Comparison of ENCODE assay signal across 33 cellular contexts in the genomic region with DNA sequence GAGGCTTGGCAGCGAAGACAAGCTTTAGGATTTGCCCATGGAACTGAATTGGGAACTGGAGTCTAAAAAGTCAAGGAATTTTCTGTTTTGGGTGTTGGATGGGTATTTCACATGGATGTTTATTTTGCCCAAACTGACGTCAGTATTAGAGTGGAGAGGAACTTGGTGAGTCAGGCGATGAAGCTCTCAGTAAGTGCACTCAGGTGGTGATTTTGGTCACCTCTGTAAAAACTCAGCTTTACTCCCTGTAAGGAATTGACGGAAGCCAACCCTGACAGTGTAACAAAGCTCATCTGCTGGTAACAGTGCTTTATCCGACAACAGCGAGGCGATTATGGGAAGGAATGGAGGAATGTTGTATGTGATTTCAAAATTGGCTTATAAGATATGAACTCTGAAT.
"Had no signal": no experiment of that assay in that cellular context is flagged by ENCODE, and none has a peak within 500 bp of the region (broad histone marks: within the 10 kb centered on the region; RNA-seq: fewer than 3 reads in every experiment).

No MANE protein-coding gene starts in this region.

- H3K27me3 Mint-ChIP-seq: activated CD4-positive, alpha-beta T cell treated with anti-CD3 and anti-CD28 coated beads for 36 hours; activated CD8-positive, alpha-beta memory T cell treated with anti-CD3 and anti-CD28 coated beads, Interleukin-2, amount 10 ng/mL, durations not matched to agents 7 days and 5 days; central memory CD8-positive, alpha-beta T cell; naive thymus-derived CD8-positive, alpha-beta T cell had no signal

- DNase-seq: activated CD4-positive, alpha-beta T cell treated with anti-CD3 and anti-CD28 coated beads for 36 hours; activated CD4-positive, CD25-positive, alpha-beta regulatory T cell; activated CD8-positive, alpha-beta memory T cell treated with anti-CD3 and anti-CD28 coated beads, Interleukin-2, amount 10 ng/mL, durations not matched to agents 7 days and 5 days; activated CD8-positive, alpha-beta T cell treated with anti-CD3 and anti-CD28 coated beads, Interleukin-2, amount 10 ng/mL, durations not matched to agents 7 days and 5 days; activated naive CD4-positive, alpha-beta T cell; activated T-cell treated with anti-CD3 and anti-CD28 coated beads, Interleukin-2, amount 50 U/mL, for 48 hours; dermis blood vessel endothelial cell; effector CD8-positive, alpha-beta T cell; esophagus squamous epithelium; head of caudate nucleus; hippocampal formation; left colon; midbrain; naive thymus-derived CD8-positive, alpha-beta T cell; nucleus accumbens; pancreas; psoas muscle; stimulated activated CD4-positive, alpha-beta T cell treated with anti-CD3 and anti-CD28 coated beads, Interleukin-15, amount 100 ng/mL, for 24 hours; stimulated activated CD4-positive, alpha-beta T cell treated with anti-CD3 and anti-CD28 coated beads, Interleukin-2, amount 100 ng/mL, for 24 hours; stimulated activated naive CD4-positive, alpha-beta T cell had no signal

- H3K36me3 ChIP-seq: esophagus squamous epithelium, gastroesophageal sphincter, pancreas, right atrium auricular region, suprapubic skin, tibial nerve had no signal

- FAIRE-seq: bronchial epithelial cell, colon, endometrium, keratinocyte, pancreas had no signal

- H3K27ac Mint-ChIP-seq: activated CD4-positive, alpha-beta T cell treated with anti-CD3 and anti-CD28 coated beads for 36 hours; activated CD8-positive, alpha-beta memory T cell treated with anti-CD3 and anti-CD28 coated beads, Interleukin-2, amount 10 ng/mL, durations not matched to agents 7 days and 5 days; activated CD8-positive, alpha-beta T cell treated with anti-CD3 and anti-CD28 coated beads, Interleukin-2, amount 10 ng/mL, durations not matched to agents 7 days and 5 days; activated naive CD4-positive, alpha-beta T cell treated with anti-CD3 and anti-CD28 coated beads, Interleukin-2, amount 50 U/mL, for 72 hours; activated T-helper 2 cell treated with anti-CD3 and anti-CD28 coated beads, Interferon-gamma antibody, Interleukin-2, Interleukin-4, amounts not matched to agents 10 μg/mL and 5 μg/mL and 100 μg/mL, durations not matched to agents 14 hours and 24 hours and 36 hours; naive thymus-derived CD8-positive, alpha-beta T cell had no signal

- H3K36me3 Mint-ChIP-seq: activated CD8-positive, alpha-beta memory T cell treated with anti-CD3 and anti-CD28 coated beads, Interleukin-2, amount 10 ng/mL, durations not matched to agents 7 days and 5 days had no signal

- H3K27me3 ChIP-seq: esophagus squamous epithelium, gastroesophageal sphincter, pancreas, right atrium auricular region, suprapubic skin, tibial nerve had no signal

- H3K4me3 Mint-ChIP-seq: activated CD4-positive, alpha-beta T cell treated with anti-CD3 and anti-CD28 coated beads for 36 hours; activated CD8-positive, alpha-beta memory T cell treated with anti-CD3 and anti-CD28 coated beads, Interleukin-2, amount 10 ng/mL, durations not matched to agents 7 days and 5 days; activated CD8-positive, alpha-beta T cell treated with anti-CD3 and anti-CD28 coated beads, Interleukin-2, amount 10 ng/mL, durations not matched to agents 7 days and 5 days; central memory CD8-positive, alpha-beta T cell; naive thymus-derived CD8-positive, alpha-beta T cell; neural crest cell had no signal

- H3K9me3 Mint-ChIP-seq: central memory CD8-positive, alpha-beta T cell had no signal

- ATAC-seq: activated CD4-positive, alpha-beta T cell treated with anti-CD3 and anti-CD28 coated beads for 36 hours; activated CD8-positive, alpha-beta memory T cell treated with anti-CD3 and anti-CD28 coated beads, Interleukin-2, amount 10 ng/mL, durations not matched to agents 7 days and 5 days; activated CD8-positive, alpha-beta T cell treated with anti-CD3 and anti-CD28 coated beads, Interleukin-2, amount 10 ng/mL, durations not matched to agents 7 days and 5 days; activated naive CD4-positive, alpha-beta T cell treated with anti-CD3 and anti-CD28 coated beads, Interleukin-2, amount 50 U/mL, for 72 hours; gastroesophageal sphincter; left colon; naive thymus-derived CD8-positive, alpha-beta T cell; pancreas; psoas muscle had no signal

- H3K4me1 ChIP-seq: esophagus squamous epithelium, gastroesophageal sphincter, pancreas, right atrium auricular region, suprapubic skin, tibial nerve had no signal

- H3K27ac ChIP-seq: epithelial cell of prostate, esophagus squamous epithelium, gastroesophageal sphincter, pancreas, psoas muscle, right atrium auricular region, suprapubic skin, tibial nerve had no signal

- H3K4me3 ChIP-seq: esophagus squamous epithelium, gastroesophageal sphincter, pancreas, psoas muscle, right atrium auricular region, suprapubic skin, tibial nerve had no signal

- H3K4me1 Mint-ChIP-seq: activated CD4-positive, alpha-beta T cell treated with anti-CD3 and anti-CD28 coated beads for 36 hours; activated CD8-positive, alpha-beta memory T cell treated with anti-CD3 and anti-CD28 coated beads, Interleukin-2, amount 10 ng/mL, durations not matched to agents 7 days and 5 days; central memory CD8-positive, alpha-beta T cell; naive thymus-derived CD8-positive, alpha-beta T cell; neural crest cell had no signal

- H3K9me3 ChIP-seq: esophagus squamous epithelium, gastroesophageal sphincter, pancreas, psoas muscle, right atrium auricular region, suprapubic skin, tibial nerve had no signal
